ENCODE assay signal across 9 cellular contexts in genomic region chr7:24917510-24918239, GRCh38.
DNase-seq lines count a peak whose midpoint lies in the region; ATAC-seq and TF ChIP-seq lines count a peak whose summit lies in the region.
"Had no signal": no experiment of that assay in that cellular context is flagged by ENCODE, and none has a peak within 500 bp of the region (broad histone marks: within the 10 kb centered on the region; RNA-seq: fewer than 3 reads in every experiment).

No MANE protein-coding gene starts in this region.

- H3K4me3 ChIP-seq in MG63 (no peak overlapping the region), foreskin fibroblast (ENCODE audit: low read depth in 1 of 2, low read length in 2 of 2) (no peak overlapping the region), heart right ventricle (no peak overlapping the region)

- peak; percentile 49 for ATAC-seq in GM21447 (IDR thresholded peaks at IDR 0.05; ENCODE audit: unreplicated experiment)
- ATAC-seq in GM21360 (IDR thresholded peaks at IDR 0.05; ENCODE audit: unreplicated experiment): no peak
- ATAC-seq in heart right ventricle: no peak

- H3K9me3 ChIP-seq in MG63 (no peaks in the 10 kb centered on the region), heart right ventricle (no peaks in the 10 kb centered on the region)

- no peak overlapping the region for H3K27ac ChIP-seq in heart right ventricle

- intact Hi-C loops in heart right ventricle (cut with DNase I): no loop called here

- H3K27me3 ChIP-seq in MG63 (no peaks in the 10 kb centered on the region), heart right ventricle (no peaks in the 10 kb centered on the region)

- no peak for TF ChIP-seq CTCF in foreskin fibroblast (IDR thresholded peaks at IDR 0.05; ENCODE audit: low read depth, low read length)
- TF ChIP-seq CTCF in heart right ventricle (IDR thresholded peaks at IDR 0.05): no peak

- peak; percentile 76 for DNase-seq in GM04503 (ENCODE audit: low read depth)
- DNase-seq in MG63: peak; percentile 19
- DNase-seq in foreskin fibroblast: peak; percentile 59 to 84
- no peak for DNase-seq in effector CD4-positive, alpha-beta T cell
- DNase-seq in heart right ventricle: no peak
- DNase-seq in superior temporal gyrus (ENCODE audit: extremely low spot score): no peak
- DNase-seq: activated CD4-positive, alpha-beta T cell treated with anti-CD3 and anti-CD28 coated beads, Interleukin-2, amount 10 ng/mL, durations not matched to agents 7 days and 5 days had no signal

- no peaks in the 10 kb centered on the region for H3K36me3 ChIP-seq in MG63
- H3K36me3 ChIP-seq in heart right ventricle: no peaks in the 10 kb centered on the region

- 86 to 89% methylated on average over 3 of the region's 3 CpGs for WGBS in heart right ventricle, 2 donors

- H3K4me1 ChIP-seq in heart right ventricle: peaks cover 0 to 31% (median 14%) of the 10 kb centered on the region in 9 donors

Comparison
In these comparisons a context has a peak if more than half of its experiments do, and no peak if none do; other contexts are left out.
1. DNase-seq: peak in GM04503 (single experiment), MG63 (single experiment) and foreskin fibroblast (2 of 2); none in effector CD4-positive, alpha-beta T cell (single experiment), heart right ventricle (0 of 2) and superior temporal gyrus (single experiment).